ENCODE assay signal across 7 cellular contexts in the genomic region with DNA sequence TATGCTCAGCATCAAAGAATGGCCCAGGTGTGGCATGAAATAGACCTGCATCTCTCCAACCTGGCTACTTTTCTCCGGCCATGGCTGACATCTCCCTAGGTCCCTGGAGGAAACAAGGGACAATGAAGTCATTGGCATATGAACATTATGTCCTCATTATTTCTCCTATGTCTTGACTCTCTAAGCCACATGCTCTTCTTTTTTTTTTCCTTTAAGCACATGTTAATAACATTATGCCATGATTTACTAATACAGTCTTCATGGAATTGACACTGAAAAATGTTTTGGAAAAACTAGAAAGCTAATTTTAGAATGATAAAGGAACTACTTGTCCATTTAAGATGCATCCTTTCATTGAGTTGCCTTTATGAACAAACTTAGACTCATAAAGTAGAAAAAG.
"Had no signal": no experiment of that assay in that cellular context is flagged by ENCODE, and none has a peak within 500 bp of the region (broad histone marks: within the 10 kb centered on the region; RNA-seq: fewer than 3 reads in every experiment).

No MANE protein-coding gene starts in this region.

- DNase-seq: GDM1, GF-D8 had no signal

- ATAC-seq: GM12878 had no signal

- H3K4me3 ChIP-seq: GM12878 had no signal

- FAIRE-seq: G401.6, GM12878, GM12891, GM18507, GM19239 had no signal
